ENCODE assay signal across 8 cellular contexts in the genomic region with DNA sequence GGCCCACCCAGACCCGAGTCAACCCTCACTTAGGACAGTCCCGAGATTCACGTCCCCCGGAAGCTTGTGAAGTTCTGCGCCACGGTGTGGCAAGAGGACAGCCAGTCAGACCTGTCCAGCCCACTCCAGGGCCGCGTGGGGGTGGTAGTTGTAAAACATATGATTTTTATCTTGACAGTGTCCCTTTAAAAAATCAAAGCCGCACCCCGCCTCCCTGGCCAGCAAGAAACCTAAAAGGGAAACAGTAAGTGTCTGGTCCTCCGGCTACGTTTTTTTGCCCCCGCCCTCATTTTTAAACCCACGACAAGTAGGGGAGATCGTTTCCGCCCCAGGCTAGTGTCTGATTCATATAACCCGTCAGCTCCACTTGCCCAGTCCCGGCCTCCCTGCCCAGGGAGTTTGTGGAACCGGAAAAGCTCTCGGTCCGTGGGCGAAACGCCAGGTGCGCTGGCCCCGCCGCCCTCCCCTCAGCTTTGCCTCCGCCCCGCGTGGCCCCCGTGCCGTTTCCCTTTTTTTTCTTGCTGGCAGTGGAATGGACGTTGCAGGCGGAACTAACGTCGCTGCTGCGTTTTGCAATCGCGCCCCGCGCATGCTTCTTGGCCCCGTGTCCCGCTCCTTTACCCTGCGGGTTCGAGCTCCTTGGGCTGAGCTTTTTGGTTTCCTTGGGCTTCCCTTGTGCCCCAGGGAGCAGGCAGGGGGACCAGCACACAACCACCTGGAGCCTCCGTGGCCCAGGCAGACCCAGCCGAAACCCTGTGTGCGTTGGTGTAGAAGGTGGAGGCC. TPM values are rescaled to one million over a fixed set of nuclear protein-coding genes. Genes with fewer than 3 reads are reported as not detected.
DNase-seq lines count a peak whose midpoint lies in the region; ATAC-seq and TF ChIP-seq lines count a peak whose summit lies in the region.

No MANE protein-coding gene starts in this region.

- peaks cover 15 to 29% (median 23%) of the 10 kb centered on the region in 4 donors for H3K4me1 Mint-ChIP-seq in CD4-positive, alpha-beta memory T cell

- DNase-seq in CD4-positive, alpha-beta memory T cell = no peak
- DNase-seq in RWPE1 (ENCODE audit: low spot score) (peak; percentile 95), fibroblast of mammary gland (ENCODE audit: low read depth) (peak; percentile 91), OCI-M1 (lab: John Stamatoyannopoulos, UW) (no peak), T-helper 9 cell (no peak)
- DNase-seq in effector CD8-positive, alpha-beta T cell (lab: John Stamatoyannopoulos, UW) = no peak

- H3K9ac ChIP-seq in parathyroid adenoma = no peak overlapping the region

- no peak overlapping the region for H2AFZ ChIP-seq in parathyroid adenoma

- no peak overlapping the region for H3K4me3 ChIP-seq in CD4-positive, alpha-beta memory T cell (ENCODE audit: low read length in 2 of 2)
- H3K4me3 ChIP-seq in fibroblast of mammary gland (ENCODE audit: control insufficient read depth, low read depth, low read length) (peak overlapping the region; percentile 44), parathyroid adenoma (ENCODE audit: low read depth, low read length) (no peak overlapping the region)

- intact Hi-C loops in CD4-positive, alpha-beta memory T cell (cut with micrococcal nuclease) = no loop called here

- H3K4me3 Mint-ChIP-seq in CD4-positive, alpha-beta memory T cell = peak overlapping the region in 2 of 8 donors; percentile 23 to 45

- H3K36me3 ChIP-seq in CD4-positive, alpha-beta memory T cell (ENCODE audit: insufficient read depth, low read length) = peaks cover 15% of the 10 kb centered on the region
- no peaks in the 10 kb centered on the region for H3K36me3 ChIP-seq in parathyroid adenoma (ENCODE audit: control insufficient read depth, insufficient read depth, low read length)

- H3K4me2 ChIP-seq in parathyroid adenoma (ENCODE audit: low read length) = no peak overlapping the region

- peaks cover 11% of the 10 kb centered on the region for H3K79me2 ChIP-seq in parathyroid adenoma

- peak overlapping the region in 5 of 7 donors; percentile 35 to 91 (median 48) for H3K27ac Mint-ChIP-seq in CD4-positive, alpha-beta memory T cell

- H3K4me1 ChIP-seq in CD4-positive, alpha-beta memory T cell (ENCODE audit: insufficient read depth, low read length) = peaks cover 23% of the 10 kb centered on the region
- peaks cover 14% of the 10 kb centered on the region for H3K4me1 ChIP-seq in parathyroid adenoma

- CTCF ChIA-PET in CD4-positive, alpha-beta memory T cell (lab: Charles Lee; ENCODE audit: partially characterized antibody) = no interaction called here
- CTCF ChIA-PET in RWPE1 (lab: Yijun Ruan, JAX) = interaction anchor here (1.2 kb wide), 1 partner anchor 55 kb away, joined by 5 read pairs; the partner anchor contains the start of gene MGRN1

- TF ChIP-seq CTCF in RWPE1 (conservative IDR thresholded peaks at IDR 0.05; ENCODE audit: low read depth) (no peak), fibroblast of mammary gland (conservative IDR thresholded peaks at IDR 0.05; ENCODE audit: control insufficient read depth, insufficient read depth, low read depth, low read length) (no peak), parathyroid adenoma (IDR thresholded peaks at IDR 0.05) (no peak)

- no peaks in the 10 kb centered on the region for H3K27me3 Mint-ChIP-seq in CD4-positive, alpha-beta memory T cell

- no peaks in the 10 kb centered on the region for H3K27me3 ChIP-seq in CD4-positive, alpha-beta memory T cell (ENCODE audit: insufficient read depth, low read length)
- no peaks in the 10 kb centered on the region for H3K27me3 ChIP-seq in parathyroid adenoma (ENCODE audit: control insufficient read depth, insufficient read depth, low read length)

- no peaks in the 10 kb centered on the region for H3K9me3 ChIP-seq in CD4-positive, alpha-beta memory T cell (ENCODE audit: control insufficient read depth in 1 of 2, low read length in 2 of 2)
- H3K9me3 ChIP-seq in parathyroid adenoma (ENCODE audit: control insufficient read depth, low read length) = no peaks in the 10 kb centered on the region

- no peak for ATAC-seq in HG03439 (IDR thresholded peaks at IDR 0.05; ENCODE audit: unreplicated experiment)

- peaks cover 4 to 24% of the 10 kb centered on the region in 2 donors for H3K36me3 Mint-ChIP-seq in CD4-positive, alpha-beta memory T cell

- H3K27ac ChIP-seq in CD4-positive, alpha-beta memory T cell (ENCODE audit: low read depth, low read length) = no peak overlapping the region
- H3K27ac ChIP-seq in RWPE1 (peak overlapping the region; percentile 99), parathyroid adenoma (peak overlapping the region; percentile 15)

- POLR2A ChIA-PET in CD4-positive, alpha-beta memory T cell (lab: Charles Lee; ENCODE audit: partially characterized antibody) = interaction anchor here (1.0 kb wide), 1 partner anchor 14 kb away, joined by 3 read pairs; no protein-coding TSS in a partner anchor
- POLR2A ChIA-PET in RWPE1 (lab: Yijun Ruan, JAX; ENCODE audit: low non-redundant PET) = no interaction called here

- no peaks in the 10 kb centered on the region for H3K9me3 Mint-ChIP-seq in CD4-positive, alpha-beta memory T cell

RNA-seq across cellular contexts. Expression of gene NUDT16L1, which starts 13.3 kb away (rescaled TPM):
- 10 to 100 TPM; 52.4 to 53.7 TPM for total RNA-seq in CD4-positive, alpha-beta memory T cell
- polyA plus RNA-seq in CD4-positive, alpha-beta memory T cell = 100 to 1,000 TPM in 1 of 2 donors, 10 to 100 TPM in 1; 80.1 to 125 TPM

RNA-seq across cellular contexts. Expression of gene ANKS3, which starts 54.0 kb away (rescaled TPM):
- 10 to 100 TPM; 28.5 to 33.9 TPM for total RNA-seq in CD4-positive, alpha-beta memory T cell
- polyA plus RNA-seq in CD4-positive, alpha-beta memory T cell = 1 to 10 TPM in 1 of 2 donors, under 1 TPM in 1; 0.91 to 5.7 TPM

RNA-seq across cellular contexts. Expression of gene DNAAF8, which starts 54.3 kb away (rescaled TPM):
- total RNA-seq in CD4-positive, alpha-beta memory T cell = under 1 TPM; 0.12 to 0.64 TPM
- under 1 TPM in 1 of 2 donors, not detected in 1; 0.11 TPM for polyA plus RNA-seq in CD4-positive, alpha-beta memory T cell

RNA-seq across cellular contexts. Expression of gene MGRN1, which starts 55.4 kb away (rescaled TPM):
- 10 to 100 TPM; 62.2 to 64.1 TPM for total RNA-seq in CD4-positive, alpha-beta memory T cell
- 1 to 10 TPM; 1.2 to 7.7 TPM for polyA plus RNA-seq in CD4-positive, alpha-beta memory T cell

Comparison
In these comparisons a context has a peak if more than half of its experiments do, and no peak if none do; other contexts are left out.
1. DNase-seq: peak in RWPE1 (single experiment) and fibroblast of mammary gland (single experiment); none in CD4-positive, alpha-beta memory T cell (0 of 5), OCI-M1 (single experiment), T-helper 9 cell (single experiment) and effector CD8-positive, alpha-beta T cell (single experiment).